10 cellular contexts compared by ENCODE assay signal in genomic region chr10:102384053-102384452, GRCh38.
A peak's percentile ranks its signal among the peaks of the same experiment; 100 is the strongest.
DNase-seq lines count a peak whose midpoint lies in the region; ATAC-seq and TF ChIP-seq lines count a peak whose summit lies in the region.
"Had no signal": no experiment of that assay in that cellular context is flagged by ENCODE, and none has a peak within 500 bp of the region (broad histone marks: within the 10 kb centered on the region; RNA-seq: fewer than 3 reads in every experiment).

No MANE protein-coding gene starts in this region.

- peaks cover 6% of the 10 kb centered on the region for H3K4me1 Mint-ChIP-seq in activated T-cell treated with anti-CD3 and anti-CD28 coated beads, Interleukin-2, amount 50 U/mL, for 24 hours (ENCODE audit: low read depth)

- H3K27me3 Mint-ChIP-seq in activated T-cell treated with anti-CD3 and anti-CD28 coated beads, Interleukin-2, amount 50 U/mL, for 24 hours, result no peaks in the 10 kb centered on the region

- no peaks in the 10 kb centered on the region for H3K79me2 ChIP-seq in OCI-LY1 (ENCODE audit: insufficient read depth, low read length)

- no peak overlapping the region for H3K27ac Mint-ChIP-seq in activated T-cell treated with anti-CD3 and anti-CD28 coated beads, Interleukin-2, amount 50 U/mL, for 24 hours

- H2AFZ ChIP-seq in OCI-LY1 (ENCODE audit: low read length), result no peak overlapping the region

- peaks cover 46% of the 10 kb centered on the region for H3K36me3 Mint-ChIP-seq in activated T-cell treated with anti-CD3 and anti-CD28 coated beads, Interleukin-2, amount 50 U/mL, for 24 hours (ENCODE audit: low read depth)

- H4K20me1 ChIP-seq in OCI-LY1 (ENCODE audit: insufficient read depth, low read length), result no peaks in the 10 kb centered on the region

- DNase-seq in activated T-cell treated with anti-CD3 and anti-CD28 coated beads, Interleukin-2, amount 50 U/mL, for 1 hour, result peak; percentile 28
- DNase-seq in activated T-cell treated with anti-CD3 and anti-CD28 coated beads, Interleukin-2, amount 50 U/mL, for 24 hours, result no peak
- DNase-seq in fibroblast of mammary gland (ENCODE audit: low read depth), result peak; percentile 21
- DNase-seq in stimulated activated naive CD8-positive, alpha-beta T cell treated with anti-CD3 and anti-CD28 coated beads, Interleukin-15, Interleukin-2, amounts not matched to agents 100 U/mL and 50 U/mL, for 24 hours, result peak; percentile 23
- no peak for DNase-seq in NCI-H1105 treated with DMSO at 0.1 percent for 48 hours (lab: John Stamatoyannopoulos, UW)
- DNase-seq in effector CD8-positive, alpha-beta T cell (lab: John Stamatoyannopoulos, UW), result no peak
- DNase-seq: left colon had no signal

- peak; percentile 34 for ATAC-seq in stimulated activated naive CD8-positive, alpha-beta T cell treated with anti-CD3 and anti-CD28 coated beads, Interleukin-15, Interleukin-2, amounts not matched to agents 100 U/mL and 50 U/mL, for 24 hours
- no peak for ATAC-seq in GM19324 (IDR thresholded peaks at IDR 0.05; ENCODE audit: low FRiP score, unreplicated experiment)
- ATAC-seq: left colon had no signal

- no peaks in the 10 kb centered on the region for H3K9me2 ChIP-seq in OCI-LY1 (ENCODE audit: low read depth, low read length)

- TF ChIP-seq CTCF in OCI-LY1 (IDR thresholded peaks at IDR 0.05; ENCODE audit: low read length), result peak; percentile 28; the same call in 1 of the 2 replicates
- TF ChIP-seq CTCF in fibroblast of mammary gland (conservative IDR thresholded peaks at IDR 0.05; ENCODE audit: control insufficient read depth, insufficient read depth, low read depth, low read length), result no peak

- H3K4me1 ChIP-seq in OCI-LY1 (ENCODE audit: insufficient read depth, low read length, severe bottlenecking), result no peaks in the 10 kb centered on the region

- no peaks in the 10 kb centered on the region for H3K27me3 ChIP-seq in OCI-LY1 (ENCODE audit: insufficient read depth, low read length)

- H3K4me3 Mint-ChIP-seq in activated T-cell treated with anti-CD3 and anti-CD28 coated beads, Interleukin-2, amount 50 U/mL, for 24 hours, result no peak overlapping the region

- no peak overlapping the region for H3K4me3 ChIP-seq in OCI-LY1 (ENCODE audit: low read depth, low read length, poor library complexity, severe bottlenecking)
- H3K4me3 ChIP-seq in fibroblast of mammary gland (ENCODE audit: control insufficient read depth, low read depth, low read length), result no peak overlapping the region

- H3K36me3 ChIP-seq in OCI-LY1 (ENCODE audit: insufficient read depth, low read length), result peaks cover 18% of the 10 kb centered on the region; the same call in 1 of the 2 replicates

- no peak overlapping the region for H3K27ac ChIP-seq in OCI-LY1 (ENCODE audit: low read depth, low read length, poor library complexity, severe bottlenecking)
- H3K27ac ChIP-seq: C4-2B had no signal

- no peaks in the 10 kb centered on the region for H3K9me3 ChIP-seq in OCI-LY1 (ENCODE audit: low read length)

- H3K9me3 Mint-ChIP-seq in activated T-cell treated with anti-CD3 and anti-CD28 coated beads, Interleukin-2, amount 50 U/mL, for 24 hours, result no peaks in the 10 kb centered on the region

- H3K9ac ChIP-seq in OCI-LY1 (ENCODE audit: low read length), result no peak overlapping the region

- no peak overlapping the region for H3K4me2 ChIP-seq in OCI-LY1 (ENCODE audit: low read length)

- H3F3A ChIP-seq in OCI-LY1 (ENCODE audit: insufficient read depth, low read length), result no peaks in the 10 kb centered on the region

Comparison
In these comparisons a context has a peak if more than half of its experiments do, and no peak if none do; other contexts are left out.
1. DNase-seq: peak in activated T-cell treated with anti-CD3 and anti-CD28 coated beads, Interleukin-2, amount 50 U/mL, for 1 hour (single experiment), fibroblast of mammary gland (single experiment) and stimulated activated naive CD8-positive, alpha-beta T cell treated with anti-CD3 and anti-CD28 coated beads, Interleukin-15, Interleukin-2, amounts not matched to agents 100 U/mL and 50 U/mL, for 24 hours (single experiment); none in activated T-cell treated with anti-CD3 and anti-CD28 coated beads, Interleukin-2, amount 50 U/mL, for 24 hours (single experiment), NCI-H1105 treated with DMSO at 0.1 percent for 48 hours (single experiment) and effector CD8-positive, alpha-beta T cell (single experiment).